In the genomic region with DNA sequence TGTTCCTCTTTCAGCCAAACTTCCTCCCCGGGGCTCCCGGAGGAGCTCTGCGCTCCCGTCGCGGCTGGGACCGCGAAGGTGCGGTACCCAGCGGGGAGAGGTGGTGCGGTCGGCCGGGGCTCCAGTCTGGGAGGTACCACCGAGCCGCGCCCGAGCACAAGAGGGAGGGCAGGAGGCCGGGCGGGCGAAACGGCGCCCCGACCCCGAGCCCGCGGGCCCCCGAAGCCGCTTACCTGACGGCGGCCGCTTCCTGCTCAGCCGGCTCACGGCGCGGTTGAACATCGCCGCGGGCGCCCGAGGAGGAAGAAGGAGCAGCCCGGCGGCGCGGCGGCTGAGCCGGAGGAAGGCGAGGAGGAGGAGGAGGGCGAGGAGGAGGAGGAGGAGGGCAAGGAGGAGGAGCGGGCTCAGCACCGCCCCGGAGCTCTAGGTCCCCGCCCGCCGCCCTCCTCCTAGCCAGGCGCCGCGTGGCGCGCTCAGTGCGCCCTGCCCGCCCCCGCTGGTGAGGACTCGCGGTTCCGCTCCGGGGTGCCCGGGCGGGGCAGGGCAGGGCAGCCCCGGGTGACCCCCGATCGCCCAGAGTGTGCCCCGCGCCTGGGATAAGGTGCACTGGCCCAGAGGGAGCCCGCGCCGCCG, we compare ENCODE assay signal across 8 cellular contexts. TPM values are rescaled to one million over a fixed set of nuclear protein-coding genes. Genes with fewer than 3 reads are reported as not detected.
DNase-seq lines count a peak whose midpoint lies in the region; ATAC-seq, FAIRE-seq and TF ChIP-seq lines count a peak whose summit lies in the region.

Gene RGS10, minus strand, starts transcription at position 363 of the 633 bp plus-strand sequence. Its CDS starts 81 bp downstream, at position 282.

- peaks cover 50% of the 10 kb centered on the region for H3K4me1 ChIP-seq in CD4-positive, CD25-positive, alpha-beta regulatory T cell (ENCODE audit: control insufficient read depth, insufficient read depth, low read length, poor library complexity, severe bottlenecking)
- peaks cover 0 to 50% (median 11%) of the 10 kb centered on the region in 12 donors for H3K4me1 ChIP-seq in heart left ventricle

- H3K27ac ChIP-seq in CD4-positive, CD25-positive, alpha-beta regulatory T cell (ENCODE audit: insufficient read depth, low read length, poor library complexity, severe bottlenecking), result peak within 1 kb of the TSS; percentile 74
- peak within 1 kb of the TSS; percentile 70; the same call in 1 of the 2 replicates for H3K27ac ChIP-seq in SK-N-MC
- peak within 1 kb of the TSS in 10 of 12 donors; percentile 32 to 92 (median 58) for H3K27ac ChIP-seq in heart left ventricle

- peak within 1 kb of the TSS; percentile 61 for H3K9ac ChIP-seq in SK-N-MC (ENCODE audit: insufficient read length)

- ATAC-seq in CD4-positive, CD25-positive, alpha-beta regulatory T cell (ENCODE audit: low read depth in 2 of 2), result peak; percentile 78 to 81
- peak; percentile 69 for ATAC-seq in GM19397 (IDR thresholded peaks at IDR 0.05; ENCODE audit: unreplicated experiment)
- peak; percentile 39 for ATAC-seq in HG03558 (IDR thresholded peaks at IDR 0.05; ENCODE audit: extremely low read depth, unreplicated experiment)
- peak; percentile 81 to 95 (median 94) for ATAC-seq in heart left ventricle

- peak; percentile 74 to 92 (median 76) for DNase-seq in CD4-positive, CD25-positive, alpha-beta regulatory T cell
- no peak for DNase-seq in SK-N-MC (ENCODE audit: low read depth, low spot score)
- DNase-seq in activated naive CD4-positive, alpha-beta T cell treated with anti-CD3 and anti-CD28 coated beads, Interleukin-2, amount 50 U/mL, for 16 hours, result peak; percentile 91
- peak; percentile 79 to 91 (median 83) for DNase-seq in heart left ventricle
- no peak for DNase-seq in pulmonary artery endothelial cell (ENCODE audit: low read depth, low spot score)
- peak; percentile 69 for DNase-seq in urothelium cell line (ENCODE audit: low spot score)

- no peak for TF ChIP-seq CTCF in heart left ventricle (IDR thresholded peaks at IDR 0.05)

- H3K9me3 Mint-ChIP-seq in CD4-positive, CD25-positive, alpha-beta regulatory T cell, result no peaks in the 10 kb centered on the region

- H3K4me1 Mint-ChIP-seq in CD4-positive, CD25-positive, alpha-beta regulatory T cell, result peaks cover 21 to 46% (median 32%) of the 10 kb centered on the region in 4 donors

- no peaks in the 10 kb centered on the region for H3K36me3 Mint-ChIP-seq in CD4-positive, CD25-positive, alpha-beta regulatory T cell

- H3K4me3 Mint-ChIP-seq in CD4-positive, CD25-positive, alpha-beta regulatory T cell, result peak within 1 kb of the TSS; percentile 95 to 98 (median 96)

- intact Hi-C loops in heart left ventricle (cut with DNase I), result loop anchor here in 4 of 10 donors (5.0 to 10.0 kb wide), 3 partner anchors 340 to 348 kb away; no protein-coding TSS in a partner anchor

- no peaks in the 10 kb centered on the region for H3K36me3 ChIP-seq in CD4-positive, CD25-positive, alpha-beta regulatory T cell (ENCODE audit: control insufficient read depth, insufficient read depth, low read length)
- no peaks in the 10 kb centered on the region for H3K36me3 ChIP-seq in SK-N-MC (ENCODE audit: insufficient read depth, low read length)
- H3K36me3 ChIP-seq in heart left ventricle, result no peaks in the 10 kb centered on the region

- H3K4me3 ChIP-seq in CD4-positive, CD25-positive, alpha-beta regulatory T cell (ENCODE audit: low read depth, low read length), result peak within 1 kb of the TSS; percentile 91
- H3K4me3 ChIP-seq in SK-N-MC (peak within 1 kb of the TSS; percentile 78), heart left ventricle (peak within 1 kb of the TSS; percentile 50 to 91 (median 64))

- 0 to 3% (median 1%) methylated on average over 6 to 77 of the region's 77 CpGs for WGBS in heart left ventricle, 4 donors

- TF ChIP-seq POLR2A in heart left ventricle (IDR thresholded peaks at IDR 0.05), result peak in 1 of 2 donors; percentile 31

- FAIRE-seq in urothelium cell line (lab: Jason Lieb, UNC), result no peak

- H3K27ac Mint-ChIP-seq in CD4-positive, CD25-positive, alpha-beta regulatory T cell, result peak within 1 kb of the TSS; percentile 90 to 98 (median 95)

- peaks cover 3% of the 10 kb centered on the region for H3K27me3 ChIP-seq in CD4-positive, CD25-positive, alpha-beta regulatory T cell (ENCODE audit: control insufficient read depth, insufficient read depth, low read length)
- H3K27me3 ChIP-seq in heart left ventricle, result peaks cover 0 to 27% (median 7%) of the 10 kb centered on the region in 9 donors

- H3K27me3 Mint-ChIP-seq in CD4-positive, CD25-positive, alpha-beta regulatory T cell, result peaks cover 24% of the 10 kb centered on the region

- no peaks in the 10 kb centered on the region for H3K9me3 ChIP-seq in CD4-positive, CD25-positive, alpha-beta regulatory T cell (ENCODE audit: control insufficient read depth in 2 of 2, low read length in 2 of 2)
- no peaks in the 10 kb centered on the region for H3K9me3 ChIP-seq in SK-N-MC (ENCODE audit: low read depth, low read length)
- H3K9me3 ChIP-seq in heart left ventricle, result no peaks in the 10 kb centered on the region

RNA-seq across cellular contexts. Expression of gene RGS10, which starts in this region (rescaled TPM):
- total RNA-seq in CD4-positive, CD25-positive, alpha-beta regulatory T cell, result 85.7 TPM
- 100 to 1,000 TPM; 165 to 188 (median 183) TPM for polyA plus RNA-seq in CD4-positive, CD25-positive, alpha-beta regulatory T cell
- total RNA-seq in heart left ventricle (10 to 100 TPM in 2 of 9 donors, 1 to 10 TPM in 7; 1.6 to 25.2 (median 4.7) TPM), pulmonary artery endothelial cell (23.3 and 29.6 TPM in 2 replicates)
- polyA plus RNA-seq in heart left ventricle, result 1 to 10 TPM; 4.7 to 6.3 TPM

Comparison
In these comparisons a context has a peak if more than half of its experiments do, and no peak if none do; other contexts are left out.
1. RNA of gene RGS10 (polyA plus RNA-seq): 165 to 188 TPM in CD4-positive, CD25-positive, alpha-beta regulatory T cell; 4.7 to 6.3 TPM in heart left ventricle; every median in the first group is over 10 times any median in the second.
2. ATAC-seq: peak in every context shown above with its lines; median percentile 94 in heart left ventricle; 80 in CD4-positive, CD25-positive, alpha-beta regulatory T cell; 69 in GM19397; 39 in HG03558.
3. DNase-seq: peak in CD4-positive, CD25-positive, alpha-beta regulatory T cell (3 of 3), activated naive CD4-positive, alpha-beta T cell treated with anti-CD3 and anti-CD28 coated beads, Interleukin-2, amount 50 U/mL, for 16 hours (single experiment), heart left ventricle (5 of 5) and urothelium cell line (single experiment); none in SK-N-MC (single experiment) and pulmonary artery endothelial cell (single experiment).
4. Peak in every context shown above with its lines, with median percentiles within 50 percentile points of each other: H3K27ac ChIP-seq and H3K4me3 ChIP-seq.